8 cellular contexts compared by ENCODE assay signal in genomic region chr10:13712799-13713581, GRCh38.
DNase-seq lines count a peak whose midpoint lies in the region; ATAC-seq and TF ChIP-seq lines count a peak whose summit lies in the region.

No MANE protein-coding gene starts in this region.

- no peaks in the 10 kb centered on the region for H3K9me3 ChIP-seq in CD8-positive, alpha-beta memory T cell (ENCODE audit: low read length)

- H3K9me3 Mint-ChIP-seq in activated CD8-positive, alpha-beta T cell treated with anti-CD3 and anti-CD28 coated beads for 36 hours: no peaks in the 10 kb centered on the region
- H3K9me3 Mint-ChIP-seq in activated CD8-positive, alpha-beta T cell treated with anti-CD3 and anti-CD28 coated beads, Interleukin-2, amount 10 ng/mL, durations not matched to agents 7 days and 5 days (ENCODE audit: insufficient read depth): no peaks in the 10 kb centered on the region
- H3K9me3 Mint-ChIP-seq in IgD-negative memory B cell: no peaks in the 10 kb centered on the region
- peaks cover 0 to 3% (median 0%) of the 10 kb centered on the region in 5 donors for H3K9me3 Mint-ChIP-seq in CD8-positive, alpha-beta memory T cell

- H3K27me3 Mint-ChIP-seq in activated CD8-positive, alpha-beta T cell treated with anti-CD3 and anti-CD28 coated beads for 36 hours: peaks cover 5% of the 10 kb centered on the region
- H3K27me3 Mint-ChIP-seq in activated CD8-positive, alpha-beta T cell treated with anti-CD3 and anti-CD28 coated beads, Interleukin-2, amount 10 ng/mL, durations not matched to agents 7 days and 5 days (ENCODE audit: low read depth): peaks cover 7% of the 10 kb centered on the region
- no peaks in the 10 kb centered on the region for H3K27me3 Mint-ChIP-seq in IgD-negative memory B cell
- H3K27me3 Mint-ChIP-seq in CD8-positive, alpha-beta memory T cell: peaks cover 2 to 22% of the 10 kb centered on the region in 2 donors

- no peak overlapping the region for H3K4me3 ChIP-seq in CD8-positive, alpha-beta memory T cell (ENCODE audit: low read length)

- peak overlapping the region; percentile 41 for H3K27ac Mint-ChIP-seq in activated CD8-positive, alpha-beta T cell treated with anti-CD3 and anti-CD28 coated beads for 36 hours
- H3K27ac Mint-ChIP-seq in activated CD8-positive, alpha-beta T cell treated with anti-CD3 and anti-CD28 coated beads, Interleukin-2, amount 10 ng/mL, durations not matched to agents 7 days and 5 days: no peak overlapping the region
- peak overlapping the region; percentile 2 to 65 (median 16) for H3K27ac Mint-ChIP-seq in IgD-negative memory B cell
- no peak overlapping the region for H3K27ac Mint-ChIP-seq in CD8-positive, alpha-beta memory T cell

- POLR2A ChIA-PET in activated CD8-positive, alpha-beta T cell treated with anti-CD3 and anti-CD28 coated beads for 36 hours (lab: Charles Lee): no interaction called here
- POLR2A ChIA-PET in activated CD8-positive, alpha-beta T cell treated with anti-CD3 and anti-CD28 coated beads, Interleukin-2, amount 10 ng/mL, durations not matched to agents 7 days and 5 days (lab: Charles Lee): no interaction called here
- POLR2A ChIA-PET in CD8-positive, alpha-beta memory T cell (lab: Charles Lee): no interaction called here

- ATAC-seq in activated CD8-positive, alpha-beta T cell treated with anti-CD3 and anti-CD28 coated beads for 36 hours: peak; percentile 97
- no peak for ATAC-seq in activated CD8-positive, alpha-beta T cell treated with anti-CD3 and anti-CD28 coated beads, Interleukin-2, amount 10 ng/mL, durations not matched to agents 7 days and 5 days
- ATAC-seq in GM21723 (IDR thresholded peaks at IDR 0.05; ENCODE audit: unreplicated experiment) (peak; percentile 71), left cardiac atrium (peak; percentile 72 to 82)

- intact Hi-C loops in activated CD8-positive, alpha-beta T cell treated with anti-CD3 and anti-CD28 coated beads for 36 hours (cut with micrococcal nuclease): no loop called here
- intact Hi-C loops in left cardiac atrium (cut with DNase I): no loop called here

- no peaks in the 10 kb centered on the region for H3K36me3 Mint-ChIP-seq in activated CD8-positive, alpha-beta T cell treated with anti-CD3 and anti-CD28 coated beads for 36 hours (ENCODE audit: low read depth)
- H3K36me3 Mint-ChIP-seq in activated CD8-positive, alpha-beta T cell treated with anti-CD3 and anti-CD28 coated beads, Interleukin-2, amount 10 ng/mL, durations not matched to agents 7 days and 5 days (ENCODE audit: low read depth): no peaks in the 10 kb centered on the region
- H3K36me3 Mint-ChIP-seq in IgD-negative memory B cell: no peaks in the 10 kb centered on the region
- no peaks in the 10 kb centered on the region for H3K36me3 Mint-ChIP-seq in CD8-positive, alpha-beta memory T cell

- TF ChIP-seq CTCF in activated CD8-positive, alpha-beta T cell treated with anti-CD3 and anti-CD28 coated beads for 36 hours (IDR thresholded peaks at IDR 0.05): no peak

- peaks cover 2% of the 10 kb centered on the region for H3K27me3 ChIP-seq in CD8-positive, alpha-beta memory T cell (ENCODE audit: insufficient read depth, low read length, poor library complexity, severe bottlenecking)

- CTCF ChIA-PET in activated CD8-positive, alpha-beta T cell treated with anti-CD3 and anti-CD28 coated beads for 36 hours (lab: Charles Lee): interaction anchor here (0.9 kb wide), 1 partner anchor 53 kb away, joined by 3 read pairs; no protein-coding TSS in a partner anchor
- CTCF ChIA-PET in activated CD8-positive, alpha-beta T cell treated with anti-CD3 and anti-CD28 coated beads, Interleukin-2, amount 10 ng/mL, durations not matched to agents 7 days and 5 days (lab: Charles Lee): no interaction called here
- CTCF ChIA-PET in CD8-positive, alpha-beta memory T cell (lab: Charles Lee): no interaction called here

- H3K27ac ChIP-seq in CD8-positive, alpha-beta memory T cell (ENCODE audit: low read depth, low read length): no peak overlapping the region

- peaks cover 17% of the 10 kb centered on the region for H3K4me1 Mint-ChIP-seq in activated CD8-positive, alpha-beta T cell treated with anti-CD3 and anti-CD28 coated beads for 36 hours (ENCODE audit: low read depth)
- H3K4me1 Mint-ChIP-seq in activated CD8-positive, alpha-beta T cell treated with anti-CD3 and anti-CD28 coated beads, Interleukin-2, amount 10 ng/mL, durations not matched to agents 7 days and 5 days (ENCODE audit: low read depth): peaks cover 17% of the 10 kb centered on the region
- peaks cover 17 to 22% (median 18%) of the 10 kb centered on the region in 3 donors for H3K4me1 Mint-ChIP-seq in IgD-negative memory B cell
- peaks cover 4 to 19% (median 15%) of the 10 kb centered on the region in 3 donors for H3K4me1 Mint-ChIP-seq in CD8-positive, alpha-beta memory T cell

- peaks cover 6% of the 10 kb centered on the region for H3K4me1 ChIP-seq in CD8-positive, alpha-beta memory T cell (ENCODE audit: insufficient read depth, low read length)

- no peaks in the 10 kb centered on the region for H3K36me3 ChIP-seq in CD8-positive, alpha-beta memory T cell (ENCODE audit: insufficient read depth, low read length)

- H3K4me3 Mint-ChIP-seq in activated CD8-positive, alpha-beta T cell treated with anti-CD3 and anti-CD28 coated beads for 36 hours: no peak overlapping the region
- no peak overlapping the region for H3K4me3 Mint-ChIP-seq in activated CD8-positive, alpha-beta T cell treated with anti-CD3 and anti-CD28 coated beads, Interleukin-2, amount 10 ng/mL, durations not matched to agents 7 days and 5 days
- H3K4me3 Mint-ChIP-seq in IgD-negative memory B cell: peak overlapping the region in 2 of 4 donors; percentile 47 to 59
- no peak overlapping the region for H3K4me3 Mint-ChIP-seq in CD8-positive, alpha-beta memory T cell

- DNase-seq in activated CD8-positive, alpha-beta T cell treated with anti-CD3 and anti-CD28 coated beads for 36 hours: peak; percentile 83
- no peak for DNase-seq in activated CD8-positive, alpha-beta T cell treated with anti-CD3 and anti-CD28 coated beads, Interleukin-2, amount 10 ng/mL, durations not matched to agents 7 days and 5 days
- DNase-seq in activated CD8-positive, alpha-beta memory T cell treated with anti-CD3 and anti-CD28 coated beads, Interleukin-2, amount 50 U/mL, for 4 hours: peak; percentile 25
- peak; percentile 89 for DNase-seq in left cardiac atrium
- peak; percentile 16 for DNase-seq in stimulated activated CD4-positive, alpha-beta T cell treated with anti-CD3 and anti-CD28 coated beads, Interleukin-1b, Interleukin-23, amount 100 ng/mL, for 48 hours
- DNase-seq in CD8-positive, alpha-beta memory T cell: no peak

Comparison
In these comparisons a context has a peak if more than half of its experiments do, and no peak if none do; other contexts are left out.
1. DNase-seq: peak in activated CD8-positive, alpha-beta T cell treated with anti-CD3 and anti-CD28 coated beads for 36 hours (single experiment), activated CD8-positive, alpha-beta memory T cell treated with anti-CD3 and anti-CD28 coated beads, Interleukin-2, amount 50 U/mL, for 4 hours (single experiment), left cardiac atrium (single experiment) and stimulated activated CD4-positive, alpha-beta T cell treated with anti-CD3 and anti-CD28 coated beads, Interleukin-1b, Interleukin-23, amount 100 ng/mL, for 48 hours (single experiment); none in activated CD8-positive, alpha-beta T cell treated with anti-CD3 and anti-CD28 coated beads, Interleukin-2, amount 10 ng/mL, durations not matched to agents 7 days and 5 days (single experiment) and CD8-positive, alpha-beta memory T cell (0 of 5).
2. H3K27ac Mint-ChIP-seq: peak in activated CD8-positive, alpha-beta T cell treated with anti-CD3 and anti-CD28 coated beads for 36 hours (single experiment) and IgD-negative memory B cell (3 of 3); none in activated CD8-positive, alpha-beta T cell treated with anti-CD3 and anti-CD28 coated beads, Interleukin-2, amount 10 ng/mL, durations not matched to agents 7 days and 5 days (single experiment) and CD8-positive, alpha-beta memory T cell (0 of 8).